ENCODE assay signal across 8 cellular contexts in genomic region chr17:16751224-16751923, GRCh38.
A peak's percentile ranks its signal among the peaks of the same experiment; 100 is the strongest.
DNase-seq lines count a peak whose midpoint lies in the region; ATAC-seq, FAIRE-seq and TF ChIP-seq lines count a peak whose summit lies in the region.
"Not testable (repeated sequence)": the region's sequence is repeated elsewhere in the genome, so short reads cannot be mapped to it uniquely, and the experiment has no call there.

No MANE protein-coding gene starts in this region.

- not testable (repeated sequence) for H3K9me3 Mint-ChIP-seq in T-cell, nephron

- H3K4me1 ChIP-seq in breast epithelium, upper lobe of left lung: not testable (repeated sequence)

- H3K4me3 ChIP-seq in breast epithelium, upper lobe of left lung: not testable (repeated sequence)

- H3K4me3 Mint-ChIP-seq in T-cell = peak overlapping the region in 1 of 3 donors; percentile 2
- not testable (repeated sequence) for H3K4me3 Mint-ChIP-seq in nephron

- H3K36me3 Mint-ChIP-seq in T-cell; nephron (ENCODE audit: low read depth): not testable (repeated sequence)

- not testable (repeated sequence) for FAIRE-seq in D721Med (lab: Jason Lieb, UNC); HTR-8/SVneo (lab: Jason Lieb, UNC)

- CTCF ChIA-PET in T-cell (lab: Charles Lee) = not testable (repeated sequence)

- TF ChIP-seq POLR2A in breast epithelium (IDR thresholded peaks at IDR 0.05); upper lobe of left lung (IDR thresholded peaks at IDR 0.05): not testable (repeated sequence)

- peak; percentile 26 to 64 (median 54) for ATAC-seq in T-cell (replicated peaks in 1 of 4)
- peak; percentile 50 for ATAC-seq in left ventricle myocardium superior
- ATAC-seq in upper lobe of left lung (ENCODE audit: low FRiP score in 2 of 2) = peak; percentile 65 to 68

- not testable (repeated sequence) for H3K27ac Mint-ChIP-seq in T-cell, nephron

- not testable (repeated sequence) for DNase-seq in D721Med (ENCODE audit: insufficient read length, low spot score); breast epithelium (ENCODE audit: low spot score in 2 of 2); left ventricle myocardium superior
- peak; percentile 5 for DNase-seq in HTR-8/SVneo (ENCODE audit: insufficient read length, low spot score)
- peak; percentile 7 for DNase-seq in NCI-H460 (ENCODE audit: extremely low read depth, low read depth)
- peak in 2 of 34 experiments; percentile 3 to 5 for DNase-seq in T-cell
- peak in 1 of 2 donors; percentile 13 for DNase-seq in upper lobe of left lung

- intact Hi-C loops in breast epithelium (cut with DNase I; ENCODE audit: low total_unique reads); left ventricle myocardium superior (cut with micrococcal nuclease): not testable (repeated sequence)

- H3K9me3 ChIP-seq in breast epithelium, upper lobe of left lung: not testable (repeated sequence)

- H3K27ac ChIP-seq in breast epithelium, upper lobe of left lung: not testable (repeated sequence)

- H3K27me3 ChIP-seq in breast epithelium, upper lobe of left lung: not testable (repeated sequence)

- not testable (repeated sequence) for TF ChIP-seq EP300 in upper lobe of left lung (IDR thresholded peaks at IDR 0.05)

- TF ChIP-seq CTCF in D721Med (IDR thresholded peaks at IDR 0.05; ENCODE audit: insufficient read depth, missing control alignments) (peak; percentile 23), breast epithelium (IDR thresholded peaks at IDR 0.05) (peak in 2 of 3 donors; percentile 16 to 21), nephron (IDR thresholded peaks at IDR 0.05; ENCODE audit: unreplicated experiment in 3 of 3) (peak; percentile 43 to 59 (median 45)), upper lobe of left lung (IDR thresholded peaks at IDR 0.05) (peak; percentile 7 to 53 (median 29))

- H3K36me3 ChIP-seq in breast epithelium, upper lobe of left lung: not testable (repeated sequence)

- H3K4me1 Mint-ChIP-seq in T-cell, nephron: not testable (repeated sequence)

- WGBS in upper lobe of left lung, 2 donors = 20 to 40% methylated on average over 3 to 5 of the region's 10 CpGs

- peaks cover 14 to 26% of the 10 kb centered on the region in 2 donors for H3K27me3 Mint-ChIP-seq in T-cell
- peaks cover 35% of the 10 kb centered on the region for H3K27me3 Mint-ChIP-seq in nephron (ENCODE audit: low read depth)

- POLR2A ChIA-PET in T-cell (lab: Charles Lee) = not testable (repeated sequence)
